ENCODE assay signal across 19 cellular contexts in the genomic region with DNA sequence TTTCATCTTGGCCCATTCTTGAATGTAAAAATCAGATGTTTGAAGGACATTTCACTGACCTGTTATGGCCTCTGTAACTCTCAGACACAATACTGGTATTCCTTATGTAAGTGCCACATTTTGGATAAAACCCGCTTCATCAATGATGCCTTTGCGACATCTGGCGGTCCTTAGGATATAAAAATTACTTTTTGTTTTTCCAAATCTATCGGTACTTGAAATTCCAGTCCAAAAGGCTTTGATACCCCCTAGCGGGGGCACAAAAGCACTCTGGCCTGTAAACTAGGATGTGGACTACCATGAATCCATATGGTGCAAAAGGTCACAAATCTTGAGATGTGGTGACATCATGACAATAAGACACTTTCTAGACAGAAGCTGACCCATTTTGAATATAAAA.
DNase-seq lines count a peak whose midpoint lies in the region; ATAC-seq and TF ChIP-seq lines count a peak whose summit lies in the region.
"Had no signal": no experiment of that assay in that cellular context is flagged by ENCODE, and none has a peak within 500 bp of the region (broad histone marks: within the 10 kb centered on the region; RNA-seq: fewer than 3 reads in every experiment).

No MANE protein-coding gene starts in this region.

- no peaks in the 10 kb centered on the region for H3K36me3 ChIP-seq in PC-3 (ENCODE audit: low read depth, low read length)
- H3K36me3 ChIP-seq: BE2C had no signal

- DNase-seq in ELR (ENCODE audit: low read depth) (peak; percentile 11), PC-3 (peak; percentile 15), astrocyte of the spinal cord (ENCODE audit: low read depth, low spot score) (no peak), type B pancreatic cell (ENCODE audit: extremely low spot score, unreplicated experiment) (no peak), NCI-H1694 (lab: John Stamatoyannopoulos, UW) (no peak), midbrain (lab: John Stamatoyannopoulos, UW) (no peak), 8988T (no peak)
- DNase-seq: BE2C; CD4-positive, alpha-beta memory T cell; DND-41; GF-D8; GOT3; MV-4-11; NCI-H1436; NCI-H2081 treated with DMSO at 0.1 percent for 48 hours; NCI-H2227 treated with DMSO at 0.1 percent for 48 hours; NCI-H524 treated with DMSO at 0.1 percent for 48 hours; SIG-M5; T-helper 2 cell had no signal

- H3K4me1 Mint-ChIP-seq in type B pancreatic cell (ENCODE audit: unreplicated experiment) = no peaks in the 10 kb centered on the region
- H3K4me1 Mint-ChIP-seq: CD4-positive, alpha-beta memory T cell had no signal

- no peaks in the 10 kb centered on the region for H3K36me3 Mint-ChIP-seq in type B pancreatic cell

- intact Hi-C loops in PC-3 (cut with micrococcal nuclease) = no loop called here

- POLR2A ChIA-PET in PC-3 (lab: Charles Lee; ENCODE audit: unreplicated experiment) = no interaction called here

- H3F3A ChIP-seq in PC-3 (ENCODE audit: low read length, unreplicated experiment) = no peaks in the 10 kb centered on the region

- no peak overlapping the region for H3K27ac Mint-ChIP-seq in type B pancreatic cell
- H3K27ac Mint-ChIP-seq: CD4-positive, alpha-beta memory T cell had no signal

- H3K9ac ChIP-seq in PC-3 (ENCODE audit: low read length) = no peak overlapping the region

- BruUV-seq in PC-3 (replicated peaks; lab: Mats Ljungman, UMichigan) = no TSS peak

- H3K9me3 Mint-ChIP-seq in type B pancreatic cell = peaks cover 7% of the 10 kb centered on the region

- H3K79me2 ChIP-seq in PC-3 (ENCODE audit: low read length) = no peaks in the 10 kb centered on the region

- H3K4me3 Mint-ChIP-seq in type B pancreatic cell = no peak overlapping the region
- H3K4me3 Mint-ChIP-seq: CD4-positive, alpha-beta memory T cell had no signal

- CTCF ChIA-PET in PC-3 (lab: Charles Lee) = no interaction called here

- peak; percentile 31; the same call in 1 of the 2 replicates for TF ChIP-seq CTCF in PC-3 (conservative IDR thresholded peaks at IDR 0.05; ENCODE audit: low read depth, low read length)
- TF ChIP-seq CTCF in astrocyte of the spinal cord (IDR thresholded peaks at IDR 0.05; ENCODE audit: low read depth, low read length) = peak; percentile 16
- peak; percentile 71 for TF ChIP-seq CTCF in type B pancreatic cell (conservative IDR thresholded peaks at IDR 0.05)

- H3K4me3 ChIP-seq in PC-3 (ENCODE audit: low read length) (no peak overlapping the region), astrocyte of the spinal cord (ENCODE audit: low read depth, low read length) (no peak overlapping the region)

- H4K20me1 ChIP-seq in PC-3 (ENCODE audit: low read length) = no peaks in the 10 kb centered on the region

- H3K9me2 ChIP-seq in PC-3 (replicated peaks; ENCODE audit: low read length) = no peaks in the 10 kb centered on the region

- H3K27me3 Mint-ChIP-seq in type B pancreatic cell = no peaks in the 10 kb centered on the region
- H3K27me3 Mint-ChIP-seq: CD4-positive, alpha-beta memory T cell had no signal

- no peaks in the 10 kb centered on the region for H3K4me1 ChIP-seq in PC-3 (ENCODE audit: insufficient read depth, low read length)
- H3K4me1 ChIP-seq: BE2C had no signal

- no peak overlapping the region for H3K27ac ChIP-seq in PC-3 (ENCODE audit: low read length)

- no peak overlapping the region for H2AFZ ChIP-seq in PC-3 (ENCODE audit: low read length)

- H3K27me3 ChIP-seq in PC-3 (ENCODE audit: low read length) = no peaks in the 10 kb centered on the region
- H3K27me3 ChIP-seq: BE2C had no signal

- H3K9me3 ChIP-seq in PC-3 (ENCODE audit: low read length) = no peaks in the 10 kb centered on the region
- H3K9me3 ChIP-seq: BE2C had no signal

- in situ Hi-C loops in astrocyte of the spinal cord (cut with HindIII; ENCODE audit: low sequenced_read_pairs) = no loop called here

- no peak overlapping the region for H3K4me2 ChIP-seq in PC-3 (ENCODE audit: low read length)

- no peak for ATAC-seq in PC-3

Comparison
In these comparisons a context has a peak if more than half of its experiments do, and no peak if none do; other contexts are left out.
1. DNase-seq: peak in ELR (single experiment) and PC-3 (single experiment); none in astrocyte of the spinal cord (single experiment), type B pancreatic cell (single experiment), NCI-H1694 (single experiment), midbrain (single experiment) and 8988T (single experiment).
2. CTCF ChIP-seq: peak in every context shown above with its lines; median percentile 71 in type B pancreatic cell; 31 in PC-3; 16 in astrocyte of the spinal cord.